ENCODE assay signal across 8 cellular contexts in genomic region chr3:125414671-125415070, GRCh38.
"Had no signal": no experiment of that assay in that cellular context is flagged by ENCODE, and none has a peak within 500 bp of the region (broad histone marks: within the 10 kb centered on the region; RNA-seq: fewer than 3 reads in every experiment).

No MANE protein-coding gene starts in this region.

- H3K4me3 ChIP-seq: HAP-1, K562 had no signal

- ATAC-seq: HCT116, K562 had no signal

- DNase-seq: GOT3, H7, HFFc6, IMR-90, KG1 had no signal
